In the genomic region with DNA sequence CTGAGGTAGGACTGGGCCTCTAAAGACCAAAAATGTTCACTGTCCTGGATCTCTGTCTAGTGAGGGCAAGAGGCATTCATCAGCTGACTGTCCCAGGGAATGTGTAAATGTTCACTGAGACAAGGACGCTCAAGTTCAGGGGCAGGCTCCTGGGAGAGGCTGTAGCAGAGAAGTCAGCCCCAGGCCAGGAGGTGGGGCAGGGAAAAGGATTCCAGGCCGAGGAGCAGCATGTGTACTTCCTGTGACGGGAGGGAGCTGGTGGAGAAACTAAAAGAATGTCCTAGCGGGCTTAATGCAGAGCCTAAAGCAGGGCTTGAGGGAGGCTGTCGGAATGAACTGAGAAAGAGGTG, we compare ENCODE assay signal across 12 cellular contexts.
A peak's percentile ranks its signal among the peaks of the same experiment; 100 is the strongest.
DNase-seq lines count a peak whose midpoint lies in the region; ATAC-seq and TF ChIP-seq lines count a peak whose summit lies in the region.
"Had no signal": no experiment of that assay in that cellular context is flagged by ENCODE, and none has a peak within 500 bp of the region (broad histone marks: within the 10 kb centered on the region; RNA-seq: fewer than 3 reads in every experiment).

No MANE protein-coding gene starts in this region.

- H3K4me1 Mint-ChIP-seq in mesothelial cell of epicardium, result peaks cover 8% of the 10 kb centered on the region

- H3K9ac ChIP-seq in adipocyte (ENCODE audit: low read length), result peak overlapping the region; percentile 63

- H3K4me1 ChIP-seq in adipocyte (ENCODE audit: control insufficient read depth, insufficient read depth, low read length), result peaks cover 25% of the 10 kb centered on the region

- H3K4me3 ChIP-seq in adipocyte (ENCODE audit: low read length) (no peak overlapping the region), foreskin fibroblast (ENCODE audit: low read depth in 1 of 2, low read length in 2 of 2) (no peak overlapping the region)
- H3K4me3 ChIP-seq: skin epidermis had no signal

- no peaks in the 10 kb centered on the region for H3K36me3 ChIP-seq in adipocyte (ENCODE audit: control insufficient read depth, insufficient read depth, low read length, severe bottlenecking)

- peak; percentile 35 for DNase-seq in Daoy (ENCODE audit: low read depth)
- peak; percentile 68 for DNase-seq in adipocyte (ENCODE audit: low read depth)
- DNase-seq in foreskin fibroblast, result peak; percentile 46 to 67
- DNase-seq in mesothelial cell of epicardium (ENCODE audit: low spot score in 2 of 2, unreplicated experiment in 2 of 2), result no peak
- DNase-seq in HPDE6-E6E7 (ENCODE audit: extremely low spot score), result no peak
- no peak for DNase-seq in stimulated activated CD4-positive, alpha-beta T cell treated with anti-CD3 and anti-CD28 coated beads, Interleukin-15, amount 100 ng/mL, for 24 hours
- no peak for DNase-seq in left colon
- DNase-seq: NCI-H1417 treated with DMSO at 0.1 percent for 48 hours had no signal

- ATAC-seq in GM18520 (IDR thresholded peaks at IDR 0.05; ENCODE audit: unreplicated experiment) (no peak), left colon (no peak)
- ATAC-seq: Panc1 had no signal

- H3K9me3 ChIP-seq in adipocyte (ENCODE audit: control insufficient read depth, low read length), result no peaks in the 10 kb centered on the region

- H3K27ac Mint-ChIP-seq in mesothelial cell of epicardium, result peak overlapping the region; percentile 65

- no peak for TF ChIP-seq CTCF in foreskin fibroblast (IDR thresholded peaks at IDR 0.05; ENCODE audit: low read depth, low read length)
- no peak for TF ChIP-seq CTCF in mesothelial cell of epicardium (IDR thresholded peaks at IDR 0.05; ENCODE audit: unreplicated experiment)

- no peaks in the 10 kb centered on the region for H3K9me3 Mint-ChIP-seq in mesothelial cell of epicardium

- intact Hi-C loops in left colon (cut with DNase I, micrococcal nuclease), result no loop called here

- H3K27me3 ChIP-seq in adipocyte (replicated peaks; ENCODE audit: control insufficient read depth, insufficient read depth, low read length), result peaks cover 4% of the 10 kb centered on the region

- no peak overlapping the region for H3K4me3 Mint-ChIP-seq in mesothelial cell of epicardium
- H3K4me3 Mint-ChIP-seq: brain had no signal

- no peaks in the 10 kb centered on the region for H3K36me3 Mint-ChIP-seq in mesothelial cell of epicardium
- H3K36me3 Mint-ChIP-seq: brain had no signal

- H3K27me3 Mint-ChIP-seq in mesothelial cell of epicardium (ENCODE audit: low read depth), result peaks cover 9% of the 10 kb centered on the region

Comparison
In these comparisons a context has a peak if more than half of its experiments do, and no peak if none do; other contexts are left out.
1. DNase-seq: peak in Daoy (single experiment), adipocyte (single experiment) and foreskin fibroblast (2 of 2); none in mesothelial cell of epicardium (0 of 2), HPDE6-E6E7 (single experiment), stimulated activated CD4-positive, alpha-beta T cell treated with anti-CD3 and anti-CD28 coated beads, Interleukin-15, amount 100 ng/mL, for 24 hours (single experiment) and left colon (0 of 2).